In genomic region chr1:156368889-156369684, GRCh38 we compare ENCODE assay signal across 9 cellular contexts. TPM values are rescaled to one million over a fixed set of nuclear protein-coding genes. Genes with fewer than 3 reads are reported as not detected.
DNase-seq lines count a peak whose midpoint lies in the region; ATAC-seq and TF ChIP-seq lines count a peak whose summit lies in the region.
"Had no signal": no experiment of that assay in that cellular context is flagged by ENCODE, and none has a peak within 500 bp of the region (broad histone marks: within the 10 kb centered on the region; RNA-seq: fewer than 3 reads in every experiment).

Gene RHBG, plus strand, starts transcription at chr1:156369211. Its CDS starts 39 bp downstream, at chr1:156369250.

- no peak within 1 kb of the TSS for H2BK12ac ChIP-seq in H9 (ENCODE audit: insufficient read length, low read depth, low read length)

- H3K27me3 Mint-ChIP-seq in H9 (ENCODE audit: low read depth) (peaks cover 56% of the 10 kb centered on the region), activated B cell treated with CpG ODN at 0.5 μM for 24 hours (peaks cover 46% of the 10 kb centered on the region)

- no peaks in the 10 kb centered on the region; a peak in 1 of 7 replicates for H3K36me3 Mint-ChIP-seq in H9 (ENCODE audit: insufficient read depth in 1 of 3, low read depth in 3 of 3)
- H3K36me3 Mint-ChIP-seq in activated B cell treated with CpG ODN at 0.5 μM for 24 hours (ENCODE audit: low read depth), result no peaks in the 10 kb centered on the region

- H3K18ac ChIP-seq in H9 (ENCODE audit: insufficient read length, low read depth, low read length), result no peak within 1 kb of the TSS

- no TSS peak for BruUV-seq in A673 (replicated peaks; lab: Mats Ljungman, UMichigan)

- H2BK20ac ChIP-seq in H9 (ENCODE audit: low read depth, low read length, poor library complexity, severe bottlenecking), result no peak within 1 kb of the TSS

- intact Hi-C loops in A673 (cut with micrococcal nuclease; ENCODE audit: unreplicated experiment), result no loop called here
- intact Hi-C loops in activated B cell treated with CpG ODN at 0.5 μM for 24 hours (cut with micrococcal nuclease), result no loop called here

- CTCF ChIA-PET in A673 (lab: Charles Lee), result no interaction called here
- CTCF ChIA-PET in activated B cell treated with CpG ODN at 0.5 μM for 24 hours (lab: Charles Lee), result no interaction called here

- peak; percentile 45 for ATAC-seq in activated B cell treated with CpG ODN at 0.5 μM for 24 hours (ENCODE audit: low read depth)
- ATAC-seq in gastroesophageal sphincter, result no peak
- no peak for ATAC-seq in GM18505 (IDR thresholded peaks at IDR 0.05; ENCODE audit: unreplicated experiment)

- H2AK5ac ChIP-seq in H9 (ENCODE audit: insufficient read length, low read length), result no peak within 1 kb of the TSS

- no peak within 1 kb of the TSS for H3K56ac ChIP-seq in H9 (ENCODE audit: insufficient read length, low read depth, low read length)

- no peak within 1 kb of the TSS for H3K27ac Mint-ChIP-seq in H9
- no peak within 1 kb of the TSS for H3K27ac Mint-ChIP-seq in activated B cell treated with CpG ODN at 0.5 μM for 24 hours

- H3K4me1 Mint-ChIP-seq in H9 (peaks cover 19 to 32% of the 10 kb centered on the region in 2 experiments), activated B cell treated with CpG ODN at 0.5 μM for 24 hours (peaks cover 4% of the 10 kb centered on the region)

- H3K23ac ChIP-seq in H9 (ENCODE audit: insufficient read length, low read depth, low read length), result no peak within 1 kb of the TSS

- H2BK15ac ChIP-seq in H9 (ENCODE audit: low read depth, low read length), result no peak within 1 kb of the TSS

- no peak within 1 kb of the TSS for H4K91ac ChIP-seq in H9 (ENCODE audit: insufficient read length, low read depth, low read length)

- H3K4me3 ChIP-seq in A673 (ENCODE audit: low read depth, low read length, poor library complexity, severe bottlenecking), result peak within 1 kb of the TSS; percentile 35
- H3K4me3 ChIP-seq in fibroblast of mammary gland (ENCODE audit: control insufficient read depth, low read depth, low read length), result peak within 1 kb of the TSS; percentile 0
- peak within 1 kb of the TSS; percentile 12 to 20 for H3K4me3 ChIP-seq in neutrophil (ENCODE audit: low read depth in 1 of 2, low read length in 1 of 2)
- peak within 1 kb of the TSS in 1 of 2 donors; percentile 42 for H3K4me3 ChIP-seq in gastroesophageal sphincter

- H3K4me2 ChIP-seq in H9 (ENCODE audit: insufficient read depth, insufficient read length, low read length), result peak within 1 kb of the TSS; percentile 30

- H3K4me3 Mint-ChIP-seq in H9 (peak within 1 kb of the TSS; percentile 69 to 85), activated B cell treated with CpG ODN at 0.5 μM for 24 hours (peak within 1 kb of the TSS; percentile 63)

- no CpG with 5 or more reads among the region's 48 CpGs for WGBS in H9 (ENCODE audit: extremely low coverage, insufficient read length, low lambda C conversion rate)
- WGBS in gastroesophageal sphincter (ENCODE audit: low coverage in 1 of 2), 2 donors, result 80% methylated on average over 1 of the region's 48 CpGs; no CpG with 5 or more reads in 1 of the 2 donors

- no peak within 1 kb of the TSS for H2BK120ac ChIP-seq in H9 (ENCODE audit: low read depth, low read length, poor library complexity, severe bottlenecking)

- peak within 1 kb of the TSS; percentile 9 for H3K9ac ChIP-seq in H9 (ENCODE audit: extremely low read depth, insufficient read length, low read length)

- no peak within 1 kb of the TSS for H4K8ac ChIP-seq in H9 (replicated peaks; ENCODE audit: insufficient read length, low read depth, low read length)

- no peak within 1 kb of the TSS for H3K4ac ChIP-seq in H9 (ENCODE audit: low read depth, low read length)

- H2BK5ac ChIP-seq in H9 (ENCODE audit: insufficient read length, low read length), result no peak within 1 kb of the TSS

- TF ChIP-seq POLR2A in gastroesophageal sphincter (IDR thresholded peaks at IDR 0.05) (no peak), GM18505 (IDR thresholded peaks at IDR 0.05; ENCODE audit: borderline replicate concordance, extremely low read depth, insufficient read depth, insufficient read length) (no peak)

- peaks cover 4% of the 10 kb centered on the region for H3K23me2 ChIP-seq in H9 (ENCODE audit: insufficient read length, low read depth, low read length, poor library complexity, severe bottlenecking)

- H3T11ph ChIP-seq in H9 (ENCODE audit: low read length), result no peak within 1 kb of the TSS

- no peaks in the 10 kb centered on the region for H4K20me1 ChIP-seq in H9 (ENCODE audit: control insufficient read depth, insufficient read depth, insufficient read length)

- no peaks in the 10 kb centered on the region for H3K79me2 ChIP-seq in H9 (ENCODE audit: insufficient read depth, low read length)

- no peak within 1 kb of the TSS for H2AFZ ChIP-seq in H9 (ENCODE audit: low read length)

- H3K9me3 ChIP-seq in A673 (ENCODE audit: low read depth, low read length, poor library complexity, severe bottlenecking) (no peaks in the 10 kb centered on the region), H9 (ENCODE audit: control insufficient read depth, low read depth, low read length) (no peaks in the 10 kb centered on the region), neutrophil (no peaks in the 10 kb centered on the region), gastroesophageal sphincter (no peaks in the 10 kb centered on the region)

- no peak within 1 kb of the TSS for H3K27ac ChIP-seq in A673 (ENCODE audit: low read depth, low read length, poor library complexity, severe bottlenecking)
- H3K27ac ChIP-seq in H9 (ENCODE audit: insufficient read length, low read depth, low read length), result no peak within 1 kb of the TSS
- no peak within 1 kb of the TSS for H3K27ac ChIP-seq in neutrophil
- H3K27ac ChIP-seq in gastroesophageal sphincter, result no peak within 1 kb of the TSS

- POLR2A ChIA-PET in A673 (lab: Charles Lee; ENCODE audit: low non-redundant PET) (no interaction called here), activated B cell treated with CpG ODN at 0.5 μM for 24 hours (lab: Charles Lee) (no interaction called here)

- H3K4me1 ChIP-seq in A673 (ENCODE audit: insufficient read depth, low read length, poor library complexity, severe bottlenecking) (no peaks in the 10 kb centered on the region), H9 (ENCODE audit: insufficient read depth, low read length) (no peaks in the 10 kb centered on the region), neutrophil (ENCODE audit: control insufficient read depth in 1 of 2, insufficient read depth in 1 of 2, low read depth in 1 of 2, low read length in 1 of 2) (peaks cover 6 to 7% of the 10 kb centered on the region in 2 experiments), gastroesophageal sphincter (peaks cover 0 to 9% (median 0%) of the 10 kb centered on the region in 3 donors)

- H3K36me3 ChIP-seq in A673 (ENCODE audit: insufficient read depth, low read length, poor library complexity, severe bottlenecking), result no peaks in the 10 kb centered on the region
- no peaks in the 10 kb centered on the region for H3K36me3 ChIP-seq in neutrophil
- H3K36me3 ChIP-seq in gastroesophageal sphincter, result no peaks in the 10 kb centered on the region

- peak within 1 kb of the TSS; percentile 55; the same call in 1 of the 2 replicates for H3K14ac ChIP-seq in H9 (ENCODE audit: insufficient read depth, low read length)

- DNase-seq in A673 (ENCODE audit: low spot score), result no peak
- peak; percentile 84 for DNase-seq in H9
- DNase-seq in activated B cell treated with CpG ODN at 0.5 μM for 24 hours, result no peak
- no peak for DNase-seq in fibroblast of mammary gland (ENCODE audit: low read depth)
- DNase-seq in T1000 (lab: John Stamatoyannopoulos, UW), result no peak

- TF ChIP-seq EP300 in gastroesophageal sphincter (IDR thresholded peaks at IDR 0.05), result no peak

- no peak for TF ChIP-seq CTCF in A673 (conservative IDR thresholded peaks at IDR 0.05; ENCODE audit: low read depth, low read length)
- TF ChIP-seq CTCF in H9 (conservative IDR thresholded peaks at IDR 0.05), result no peak
- TF ChIP-seq CTCF in activated B cell treated with CpG ODN at 0.5 μM for 24 hours (IDR thresholded peaks at IDR 0.05), result no peak
- TF ChIP-seq CTCF in fibroblast of mammary gland (conservative IDR thresholded peaks at IDR 0.05; ENCODE audit: control insufficient read depth, insufficient read depth, low read depth, low read length), result no peak
- no peak for TF ChIP-seq CTCF in neutrophil (IDR thresholded peaks at IDR 0.05)
- TF ChIP-seq CTCF in gastroesophageal sphincter (IDR thresholded peaks at IDR 0.05), result no peak

- H3K27me3 ChIP-seq in A673 (replicated peaks; ENCODE audit: insufficient read depth, low read depth, low read length, poor library complexity), result no peaks in the 10 kb centered on the region
- no peaks in the 10 kb centered on the region; the same call in 1 of the 2 replicates for H3K27me3 ChIP-seq in H9 (ENCODE audit: insufficient read depth, low read length)
- peaks cover 96% of the 10 kb centered on the region for H3K27me3 ChIP-seq in neutrophil
- peaks cover 96% of the 10 kb centered on the region for H3K27me3 ChIP-seq in gastroesophageal sphincter

- no peaks in the 10 kb centered on the region for H3K9me3 Mint-ChIP-seq in H9
- no peaks in the 10 kb centered on the region for H3K9me3 Mint-ChIP-seq in activated B cell treated with CpG ODN at 0.5 μM for 24 hours

- H3K79me1 ChIP-seq in H9 (ENCODE audit: insufficient read depth, low read depth, low read length, poor library complexity, severe bottlenecking), result no peaks in the 10 kb centered on the region

- no peak within 1 kb of the TSS for H4K5ac ChIP-seq in H9 (ENCODE audit: insufficient read length, low read depth, low read length)

RNA-seq across cellular contexts. Expression of gene RHBG, which starts in this region (rescaled TPM):
- total RNA-seq in A673 (2021) (not detected in 2 replicates), H9 (2021) (1.4 and 1.5 TPM in 2 replicates), activated B cell treated with CpG ODN at 0.5 μM for 24 hours (not detected in 2 replicates), gastroesophageal sphincter (not detected)
- total RNA-seq: aorta had no signal

Comparison
In these comparisons a context has a peak if more than half of its experiments do, and no peak if none do; other contexts are left out.
1. Peak in ATAC-seq in activated B cell treated with CpG ODN at 0.5 μM for 24 hours; RNA of the gene not detected or under 1 TPM.